ENCODE assay signal across 12 cellular contexts in genomic region chr17:19940722-19941464, GRCh38. TPM values are rescaled to one million over a fixed set of nuclear protein-coding genes. Genes with fewer than 3 reads are reported as not detected.
DNase-seq lines count a peak whose midpoint lies in the region; ATAC-seq, FAIRE-seq and TF ChIP-seq lines count a peak whose summit lies in the region.
"Had no signal": no experiment of that assay in that cellular context is flagged by ENCODE, and none has a peak within 500 bp of the region (broad histone marks: within the 10 kb centered on the region; RNA-seq: fewer than 3 reads in every experiment).

No MANE protein-coding gene starts in this region.

- H3K36me3 ChIP-seq in astrocyte (ENCODE audit: insufficient read depth, low read length), result peaks cover 12% of the 10 kb centered on the region
- peaks cover 56% of the 10 kb centered on the region for H3K36me3 ChIP-seq in WERI-Rb-1

- H3K9me3 ChIP-seq in astrocyte (ENCODE audit: insufficient read depth, low read depth, low read length) (no peaks in the 10 kb centered on the region), WERI-Rb-1 (ENCODE audit: severe bottlenecking) (no peaks in the 10 kb centered on the region)

- no peak overlapping the region for H2AFZ ChIP-seq in astrocyte (ENCODE audit: low read depth, low read length)

- H3K36me3 Mint-ChIP-seq in astrocyte (ENCODE audit: low read depth, unreplicated experiment), result peaks cover 13% of the 10 kb centered on the region

- peaks cover 33% of the 10 kb centered on the region for H3K4me1 Mint-ChIP-seq in astrocyte (ENCODE audit: low read depth, unreplicated experiment)

- DNase-seq in ACHN (peak; percentile 36), H54 (ENCODE audit: insufficient read length, low spot score) (no peak), astrocyte (ENCODE audit: low read depth) (peak; percentile 74), islet precursor cell (peak; percentile 69), NCI-H69 (lab: John Stamatoyannopoulos, UW) (no peak), WERI-Rb-1 (no peak)
- DNase-seq in central memory CD4-positive, alpha-beta T cell, result no peak
- DNase-seq: activated B cell treated with CpG ODN at 0.5 μM for 24 hours; amniotic stem cell; COR-L47; NK-92 treated with Interleukin-12 subunit alpha and Interleukin-12 subunit beta, amount 100 ng/mL, for 24 hours had no signal

- H4K20me1 ChIP-seq in astrocyte (ENCODE audit: insufficient read depth, low read length), result peaks cover 35% of the 10 kb centered on the region

- peaks cover 33% of the 10 kb centered on the region for H3K79me2 ChIP-seq in astrocyte (ENCODE audit: insufficient read depth, low read length)

- peak overlapping the region; percentile 34 for H3K4me2 ChIP-seq in astrocyte (ENCODE audit: low read length)

- H3K27me3 ChIP-seq in astrocyte (ENCODE audit: insufficient read depth, low read length), result no peaks in the 10 kb centered on the region
- no peaks in the 10 kb centered on the region for H3K27me3 ChIP-seq in WERI-Rb-1 (ENCODE audit: insufficient read depth, low read depth, severe bottlenecking)

- ATAC-seq in HG03342 (IDR thresholded peaks at IDR 0.05; ENCODE audit: unreplicated experiment), result no peak

- TF ChIP-seq CTCF in astrocyte (IDR thresholded peaks at IDR 0.05; ENCODE audit: insufficient read depth, low read depth, low read length), result no peak
- no peak for TF ChIP-seq CTCF in WERI-Rb-1 (IDR thresholded peaks at IDR 0.05; ENCODE audit: low read depth, low read length)

- H3K27ac Mint-ChIP-seq in astrocyte (ENCODE audit: unreplicated experiment), result peak overlapping the region; percentile 35
- H3K27ac Mint-ChIP-seq: activated B cell treated with CpG ODN at 0.5 μM for 24 hours had no signal

- no peak overlapping the region for H3K4me3 ChIP-seq in astrocyte (ENCODE audit: insufficient read depth, low read depth, low read length)
- H3K4me3 ChIP-seq in WERI-Rb-1 (ENCODE audit: low read depth, low read length), result no peak overlapping the region

- H3K27ac ChIP-seq in astrocyte (ENCODE audit: low read depth, low read length) (peak overlapping the region; percentile 47), WERI-Rb-1 (no peak overlapping the region)

- peaks cover 12% of the 10 kb centered on the region for H3K4me1 ChIP-seq in astrocyte (ENCODE audit: insufficient read depth, low read length)

- in situ Hi-C loops in ACHN (cut with HindIII; ENCODE audit: low pct_ligation_motif_present, low pct_unique_long_range_greater_than_20kb, low sequenced_read_pairs), result no loop called here

- no peaks in the 10 kb centered on the region for H3K27me3 Mint-ChIP-seq in astrocyte (ENCODE audit: low read depth, unreplicated experiment)
- H3K27me3 Mint-ChIP-seq: activated B cell treated with CpG ODN at 0.5 μM for 24 hours had no signal

- H3K9me3 Mint-ChIP-seq in astrocyte (ENCODE audit: unreplicated experiment), result no peaks in the 10 kb centered on the region
- H3K9me3 Mint-ChIP-seq: activated B cell treated with CpG ODN at 0.5 μM for 24 hours had no signal

- no peak overlapping the region for H3K4me3 Mint-ChIP-seq in astrocyte (ENCODE audit: unreplicated experiment)
- H3K4me3 Mint-ChIP-seq: activated B cell treated with CpG ODN at 0.5 μM for 24 hours had no signal

- FAIRE-seq in H54 (lab: Jason Lieb, UNC) (peak; percentile 79), astrocyte (lab: Jason Lieb, UNC) (peak; percentile 64)

- no peak for TF ChIP-seq POLR2A in H54 (IDR thresholded peaks at IDR 0.05; ENCODE audit: low read depth, low read length)

- peak overlapping the region; percentile 16 for H3K9ac ChIP-seq in astrocyte (ENCODE audit: low read length)

RNA-seq across cellular contexts. Expression of gene AKAP10, which starts 36.7 kb away (rescaled TPM):
- 27.8 and 28.9 TPM in 2 replicates for total RNA-seq in astrocyte

Comparison
In these comparisons a context has a peak if more than half of its experiments do, and no peak if none do; other contexts are left out.
1. DNase-seq: peak in ACHN (single experiment), astrocyte (single experiment) and islet precursor cell (single experiment); none in H54 (single experiment), NCI-H69 (single experiment), WERI-Rb-1 (single experiment) and central memory CD4-positive, alpha-beta T cell (single experiment).